Comparison of ENCODE assay signal across 23 cellular contexts in the genomic region with DNA sequence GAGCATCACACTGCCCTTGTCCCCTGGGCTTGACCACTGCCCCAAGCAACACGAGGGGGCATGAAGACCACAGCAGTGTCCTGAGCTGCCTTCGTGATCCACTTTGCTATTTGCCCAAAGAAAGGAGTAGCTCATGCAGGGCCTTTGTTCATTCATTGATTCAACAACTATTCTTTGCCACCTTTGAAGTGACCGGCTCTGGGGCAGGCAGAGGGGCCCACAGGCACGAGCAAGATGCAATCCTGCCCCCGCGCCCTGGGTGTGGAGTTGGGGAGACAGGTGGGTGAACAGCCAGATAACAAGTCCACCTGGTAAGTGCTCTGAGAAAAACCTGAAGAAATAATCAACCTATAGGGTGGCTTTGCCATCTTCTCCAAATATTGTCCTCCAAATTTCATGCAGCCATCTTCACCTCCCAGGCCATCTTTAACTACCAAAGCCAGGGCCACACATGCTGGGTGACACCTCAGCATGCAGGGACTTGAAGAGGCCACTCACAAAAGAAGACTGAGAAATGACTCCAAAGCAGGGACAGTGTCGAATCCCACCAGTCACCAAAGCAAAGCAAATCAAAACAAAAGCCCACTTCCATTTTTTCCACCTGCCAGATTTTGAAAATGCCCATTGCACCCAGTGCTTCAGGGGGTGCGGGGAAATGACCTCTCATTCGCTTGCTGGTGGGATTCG. TPM values are rescaled to one million over a fixed set of nuclear protein-coding genes. Genes with fewer than 3 reads are reported as not detected.
DNase-seq lines count a peak whose midpoint lies in the region; ATAC-seq and TF ChIP-seq lines count a peak whose summit lies in the region.
"Had no signal": no experiment of that assay in that cellular context is flagged by ENCODE, and none has a peak within 500 bp of the region (broad histone marks: within the 10 kb centered on the region; RNA-seq: fewer than 3 reads in every experiment).

No MANE protein-coding gene starts in this region.

- no peak overlapping the region for H3K4me3 Mint-ChIP-seq in natural killer cell treated with Interleukin-12 subunit alpha and Interleukin-12 subunit beta and Interleukin-15 and Interleukin-18, amount 100 ng/mL, for 72 hours
- H3K4me3 Mint-ChIP-seq: effector memory CD8-positive, alpha-beta T cell had no signal

- H3K4me1 ChIP-seq in adrenal gland (replicated peaks in 1 of 2) (no peaks in the 10 kb centered on the region), aorta (ENCODE audit: control insufficient read depth in 1 of 2, insufficient read depth in 2 of 2, low read length in 2 of 2) (no peaks in the 10 kb centered on the region)
- H3K4me1 ChIP-seq: pancreas, thyroid gland had no signal

- intact Hi-C loops in left cardiac atrium (cut with DNase I) (no loop called here), Right ventricle myocardium superior (cut with DNase I) (no loop called here), adrenal gland (cut with DNase I) (no loop called here), aorta (cut with DNase I) (no loop called here)

- H3K9me3 ChIP-seq in adrenal gland (replicated peaks in 1 of 3) (no peaks in the 10 kb centered on the region), aorta (ENCODE audit: control insufficient read depth, low read length) (no peaks in the 10 kb centered on the region)
- H3K9me3 ChIP-seq: MG63, mucosa of descending colon, pancreas, thyroid gland had no signal

- 62 to 72% (median 68%) methylated on average over 9 to 10 of the region's 10 CpGs for WGBS in adrenal gland, 4 donors
- WGBS in aorta, 2 donors, result 57 to 62% methylated on average over 10 of the region's 10 CpGs

- no peaks in the 10 kb centered on the region for H3K27me3 Mint-ChIP-seq in natural killer cell treated with Interleukin-12 subunit alpha and Interleukin-12 subunit beta and Interleukin-15 and Interleukin-18, amount 100 ng/mL, for 72 hours

- peaks cover 0 to 2% of the 10 kb centered on the region in 2 donors for H3K4me1 Mint-ChIP-seq in natural killer cell treated with Interleukin-12 subunit alpha and Interleukin-12 subunit beta and Interleukin-15 and Interleukin-18, amount 100 ng/mL, for 72 hours (ENCODE audit: low read depth in 2 of 2)

- H3K36me3 ChIP-seq in adrenal gland (replicated peaks in 1 of 2), result no peaks in the 10 kb centered on the region
- H3K36me3 ChIP-seq in aorta (ENCODE audit: control insufficient read depth in 1 of 2, insufficient read depth in 2 of 2, low read length in 1 of 2), result no peaks in the 10 kb centered on the region
- H3K36me3 ChIP-seq: MG63, pancreas, thyroid gland had no signal

- no peaks in the 10 kb centered on the region for H3K36me3 Mint-ChIP-seq in natural killer cell treated with Interleukin-12 subunit alpha and Interleukin-12 subunit beta and Interleukin-15 and Interleukin-18, amount 100 ng/mL, for 72 hours

- no peak for TF ChIP-seq POLR2A in adrenal gland (IDR thresholded peaks at IDR 0.05)

- TF ChIP-seq CTCF in adrenal gland (IDR thresholded peaks at IDR 0.05), result no peak

- peaks cover 10% of the 10 kb centered on the region for H3K27me3 ChIP-seq in adrenal gland
- H3K27me3 ChIP-seq in aorta (ENCODE audit: control insufficient read depth in 1 of 2, insufficient read depth in 2 of 2, low read length in 1 of 2), result no peaks in the 10 kb centered on the region
- H3K27me3 ChIP-seq: thyroid gland had no signal

- DNase-seq in left cardiac atrium (peak; percentile 2), Right ventricle myocardium superior (no peak), adrenal gland (peak in 4 of 7 donors; percentile 1 to 13 (median 8)), aorta (peak; percentile 16 to 41), NAMALWA (ENCODE audit: low spot score) (no peak)
- DNase-seq in natural killer cell treated with Interleukin-12 subunit alpha and Interleukin-12 subunit beta and Interleukin-15 and Interleukin-18, amount 100 ng/mL, for 72 hours (ENCODE audit: low spot score), result peak; percentile 34
- DNase-seq: activated CD4-positive, alpha-beta T cell treated with anti-CD3 and anti-CD28 coated beads for 1 hour; activated T-cell treated with anti-CD3 and anti-CD28 coated beads, Interleukin-2, amount 50 U/mL, for 1 hour; amygdala; Calu3; effector memory CD8-positive, alpha-beta T cell; hippocampal formation; IMR-90; kidney glomerular epithelial cell; MG63; NCI-H187 treated with DMSO at 0.1 percent for 48 hours; NCI-H446; SHP77; T-helper 2 cell; thyroid gland had no signal

- no peak for ATAC-seq in left cardiac atrium
- ATAC-seq in Right ventricle myocardium superior (ENCODE audit: poor library complexity), result no peak
- ATAC-seq in natural killer cell treated with Interleukin-12 subunit alpha and Interleukin-12 subunit beta and Interleukin-15 and Interleukin-18, amount 100 ng/mL, for 72 hours, result no peak
- ATAC-seq in aorta (ENCODE audit: low FRiP score), result no peak
- ATAC-seq in GM21390 (IDR thresholded peaks at IDR 0.05; ENCODE audit: unreplicated experiment), result no peak
- ATAC-seq: effector memory CD8-positive, alpha-beta T cell; mucosa of descending colon; pancreas had no signal

- no peak overlapping the region for H3K27ac ChIP-seq in adrenal gland
- no peak overlapping the region for H3K27ac ChIP-seq in aorta (ENCODE audit: low read depth in 1 of 2, low read length in 2 of 2)
- H3K27ac ChIP-seq: pancreas, thyroid gland had no signal

- H3K4me3 ChIP-seq in adrenal gland (no peak overlapping the region), aorta (ENCODE audit: low read length in 2 of 2) (no peak overlapping the region)
- H3K4me3 ChIP-seq: MG63, mucosa of descending colon, pancreas, thyroid gland had no signal

- H3K27ac Mint-ChIP-seq in natural killer cell treated with Interleukin-12 subunit alpha and Interleukin-12 subunit beta and Interleukin-15 and Interleukin-18, amount 100 ng/mL, for 72 hours, result no peak overlapping the region
- H3K27ac Mint-ChIP-seq: effector memory CD8-positive, alpha-beta T cell had no signal

- no peaks in the 10 kb centered on the region for H3K9me3 Mint-ChIP-seq in natural killer cell treated with Interleukin-12 subunit alpha and Interleukin-12 subunit beta and Interleukin-15 and Interleukin-18, amount 100 ng/mL, for 72 hours
- H3K9me3 Mint-ChIP-seq: effector memory CD8-positive, alpha-beta T cell had no signal

RNA-seq across cellular contexts. Expression of gene RBFOX3, which starts 18.2 kb away (rescaled TPM):
- total RNA-seq in left cardiac atrium (not detected), Right ventricle myocardium superior (not detected), adrenal gland (under 1 TPM in 1 of 8 donors, not detected in 7; 0.16 TPM), aorta (under 1 TPM in 1 of 2 donors, not detected in 1; 0.55 TPM)
- polyA plus RNA-seq in adrenal gland (1 to 10 TPM in 1 of 3 donors, under 1 TPM in 2; 0.29 to 1.3 (median 0.30) TPM), aorta (under 1 TPM; 0.13 TPM)
- not detected for total RNA-seq in natural killer cell treated with Interleukin-12 subunit alpha and Interleukin-12 subunit beta and Interleukin-15 and Interleukin-18, amount 100 ng/mL, for 72 hours
- total RNA-seq: Calu3, IMR-90, thyroid gland had no signal

Comparison
In these comparisons a context has a peak if more than half of its experiments do, and no peak if none do; other contexts are left out.
1. DNase-seq: peak in left cardiac atrium (single experiment), adrenal gland (4 of 7), natural killer cell treated with Interleukin-12 subunit alpha and Interleukin-12 subunit beta and Interleukin-15 and Interleukin-18, amount 100 ng/mL, for 72 hours (single experiment) and aorta (2 of 2); none in Right ventricle myocardium superior (single experiment) and NAMALWA (single experiment).